In genomic region chr2:217166241-217166640, GRCh38 we compare ENCODE assay signal across 9 cellular contexts.
A peak's percentile ranks its signal among the peaks of the same experiment; 100 is the strongest.
DNase-seq lines count a peak whose midpoint lies in the region; ATAC-seq, FAIRE-seq and TF ChIP-seq lines count a peak whose summit lies in the region.
"Had no signal": no experiment of that assay in that cellular context is flagged by ENCODE, and none has a peak within 500 bp of the region (broad histone marks: within the 10 kb centered on the region; RNA-seq: fewer than 3 reads in every experiment).

No MANE protein-coding gene starts in this region.

- peak; percentile 79 for TF ChIP-seq CTCF in BE2C (IDR thresholded peaks at IDR 0.05; ENCODE audit: low read depth, low read length)
- peak; percentile 33 to 55 for TF ChIP-seq CTCF in endothelial cell of umbilical vein (IDR thresholded peaks at IDR 0.05; ENCODE audit: extremely low read depth in 1 of 2, insufficient read depth in 1 of 2, low read depth in 1 of 2, low read length in 2 of 2)
- TF ChIP-seq CTCF in neural crest cell (conservative IDR thresholded peaks at IDR 0.05): peak; percentile 68

- no peaks in the 10 kb centered on the region for H3K27me3 Mint-ChIP-seq in neural crest cell (ENCODE audit: low read depth)
- H3K27me3 Mint-ChIP-seq in activated CD4-positive, alpha-beta T cell treated with anti-CD3 and anti-CD28 coated beads, Interleukin-2, amount 10 ng/mL, durations not matched to agents 7 days and 5 days: peaks cover 21% of the 10 kb centered on the region

- no TSS peak for BruUV-seq in endothelial cell of umbilical vein (replicated peaks; lab: Mats Ljungman, UMichigan)

- no peaks in the 10 kb centered on the region for H3K9me1 ChIP-seq in endothelial cell of umbilical vein (replicated peaks; ENCODE audit: control insufficient read depth, extremely low read depth, insufficient read depth, low read length)

- H3K27ac ChIP-seq in endothelial cell of umbilical vein (ENCODE audit: insufficient read depth, low read depth, low read length): no peak overlapping the region

- H3K4me3 ChIP-seq in BE2C (ENCODE audit: low read depth, low read length): no peak overlapping the region
- no peak overlapping the region for H3K4me3 ChIP-seq in endothelial cell of umbilical vein (replicated peaks in 1 of 3; ENCODE audit: insufficient read depth in 1 of 3, low read depth in 1 of 3, low read length in 3 of 3)
- H3K4me3 ChIP-seq: HAP-1 had no signal

- no peak for TF ChIP-seq POLR2A in endothelial cell of umbilical vein (IDR thresholded peaks at IDR 0.05; ENCODE audit: low read depth, low read length)

- dilution Hi-C loops in endothelial cell of umbilical vein (cut with MboI; ENCODE audit: extremely low pct_ligation_motif_present, low sequenced_read_pairs): loop anchor here (25.0 kb wide), 1 partner anchor 321 kb away; no protein-coding TSS in a partner anchor

- CTCF ChIA-PET in HEK293T (lab: Yijun Ruan, JAX) (interaction anchor here (0.6 to 1.2 kb wide), 14 partner anchors 9 to 473 kb away, joined by 3 to 5 read pairs (median 3); no protein-coding TSS in a partner anchor), endothelial cell of umbilical vein (lab: Charles Lee) (interaction anchor here (0.5 to 2.0 kb wide), 92 partner anchors 8 to 647 kb away, joined by 3 to 39 read pairs (median 4); partner anchors contain the start of gene IGFBP5)
- CTCF ChIA-PET in activated CD4-positive, alpha-beta T cell treated with anti-CD3 and anti-CD28 coated beads, Interleukin-2, amount 10 ng/mL, durations not matched to agents 7 days and 5 days (lab: Charles Lee): interaction anchor here (0.6 kb wide), 1 partner anchor 677 kb away, joined by 3 read pairs; no protein-coding TSS in a partner anchor

- H3K36me3 ChIP-seq in BE2C (no peaks in the 10 kb centered on the region), endothelial cell of umbilical vein (ENCODE audit: control insufficient read depth in 2 of 2, extremely low read depth in 1 of 2, insufficient read depth in 2 of 2, low read length in 2 of 2) (no peaks in the 10 kb centered on the region)
- H3K36me3 ChIP-seq: HAP-1 had no signal

- H3K4me1 ChIP-seq in BE2C (peaks cover 5% of the 10 kb centered on the region), endothelial cell of umbilical vein (ENCODE audit: control insufficient read depth, extremely low read depth, insufficient read depth, low read length) (peaks cover 3% of the 10 kb centered on the region)

- peaks cover 45% of the 10 kb centered on the region for H3K4me1 Mint-ChIP-seq in neural crest cell
- peaks cover 22% of the 10 kb centered on the region for H3K4me1 Mint-ChIP-seq in activated CD4-positive, alpha-beta T cell treated with anti-CD3 and anti-CD28 coated beads, Interleukin-2, amount 10 ng/mL, durations not matched to agents 7 days and 5 days

- POLR2A ChIA-PET in HEK293T (lab: Yijun Ruan, JAX) (no interaction called here), endothelial cell of umbilical vein (lab: Charles Lee) (no interaction called here)
- POLR2A ChIA-PET in activated CD4-positive, alpha-beta T cell treated with anti-CD3 and anti-CD28 coated beads, Interleukin-2, amount 10 ng/mL, durations not matched to agents 7 days and 5 days (lab: Charles Lee): no interaction called here

- no peak overlapping the region for H3K27ac Mint-ChIP-seq in neural crest cell (ENCODE audit: unreplicated experiment)
- no peak overlapping the region for H3K27ac Mint-ChIP-seq in activated CD4-positive, alpha-beta T cell treated with anti-CD3 and anti-CD28 coated beads, Interleukin-2, amount 10 ng/mL, durations not matched to agents 7 days and 5 days

- no peak overlapping the region for H2AFZ ChIP-seq in endothelial cell of umbilical vein (ENCODE audit: low read depth, low read length)

- no peak overlapping the region for H3K4me2 ChIP-seq in endothelial cell of umbilical vein (ENCODE audit: insufficient read depth, low read length)

- H3K9me3 ChIP-seq in BE2C (no peaks in the 10 kb centered on the region), endothelial cell of umbilical vein (replicated peaks; ENCODE audit: control insufficient read depth, insufficient read depth, low read length) (no peaks in the 10 kb centered on the region)
- H3K9me3 ChIP-seq: HAP-1 had no signal

- no peaks in the 10 kb centered on the region for H3K79me2 ChIP-seq in endothelial cell of umbilical vein (ENCODE audit: control insufficient read depth, insufficient read depth, low read length)

- ATAC-seq in GM21825 (IDR thresholded peaks at IDR 0.05; ENCODE audit: unreplicated experiment) (no peak), GM18909 (IDR thresholded peaks at IDR 0.05; ENCODE audit: poor library complexity, unreplicated experiment) (no peak)

- H3K9ac ChIP-seq in endothelial cell of umbilical vein (replicated peaks; ENCODE audit: extremely low read depth, insufficient read depth, low read length): no peak overlapping the region

- H3K27me3 ChIP-seq in BE2C: no peaks in the 10 kb centered on the region
- no peaks in the 10 kb centered on the region for H3K27me3 ChIP-seq in endothelial cell of umbilical vein (ENCODE audit: control insufficient read depth in 2 of 2, insufficient read depth in 2 of 2, low read length in 2 of 2)

- H3K4me3 Mint-ChIP-seq in neural crest cell: no peak overlapping the region
- no peak overlapping the region for H3K4me3 Mint-ChIP-seq in activated CD4-positive, alpha-beta T cell treated with anti-CD3 and anti-CD28 coated beads, Interleukin-2, amount 10 ng/mL, durations not matched to agents 7 days and 5 days

- DNase-seq in BE2C (peak; percentile 21), HEK293T (ENCODE audit: extremely low spot score) (peak; percentile 26), NOMO-1 (lab: John Stamatoyannopoulos, UW; ENCODE audit: unreplicated experiment in 2 of 2) (peak; percentile 10 to 21), endothelial cell of umbilical vein (ENCODE audit: low read depth, low spot score) (peak; percentile 58), neural crest cell (ENCODE audit: low read depth, low spot score) (no peak)
- DNase-seq in activated CD4-positive, alpha-beta T cell treated with anti-CD3 and anti-CD28 coated beads, Interleukin-2, amount 10 ng/mL, durations not matched to agents 7 days and 5 days: no peak

- peaks cover 14% of the 10 kb centered on the region for H3K9me3 Mint-ChIP-seq in neural crest cell
- H3K9me3 Mint-ChIP-seq in activated CD4-positive, alpha-beta T cell treated with anti-CD3 and anti-CD28 coated beads, Interleukin-2, amount 10 ng/mL, durations not matched to agents 7 days and 5 days: peaks cover 9% of the 10 kb centered on the region

- H4K20me1 ChIP-seq in endothelial cell of umbilical vein (replicated peaks; ENCODE audit: control insufficient read depth, extremely low read depth, insufficient read depth, low read length): no peaks in the 10 kb centered on the region

- H3K36me3 Mint-ChIP-seq in neural crest cell (ENCODE audit: low read depth): peaks cover 12% of the 10 kb centered on the region
- H3K36me3 Mint-ChIP-seq in activated CD4-positive, alpha-beta T cell treated with anti-CD3 and anti-CD28 coated beads, Interleukin-2, amount 10 ng/mL, durations not matched to agents 7 days and 5 days (ENCODE audit: low read depth): no peaks in the 10 kb centered on the region

- intact Hi-C loops in endothelial cell of umbilical vein (cut with micrococcal nuclease): loop anchor here (1.0 to 5.0 kb wide), 8 partner anchors 124 to 649 kb away; no protein-coding TSS in a partner anchor

- FAIRE-seq in endothelial cell of umbilical vein (lab: Jason Lieb, UNC): no peak

TF ChIP-seq in HEK293T, 16 proteins besides CTCF, POLR2A, EP300 and RAD21:
- TF ChIP-seq PKNOX1 (IDR thresholded peaks at IDR 0.05): no peak
- no peak for TF ChIP-seq CTBP1 (IDR thresholded peaks at IDR 0.05; ENCODE audit: borderline replicate concordance)

TF ChIP-seq in endothelial cell of umbilical vein, 7 proteins besides CTCF, POLR2A, EP300 and RAD21:
- TF ChIP-seq EZH2 (IDR thresholded peaks at IDR 0.05; ENCODE audit: borderline replicate concordance, low read depth, low read length, severe bottlenecking) (no peak), GATA2 (IDR thresholded peaks at IDR 0.05; ENCODE audit: insufficient read depth, insufficient read length, low read depth, low read length) (no peak), POLR2AphosphoS5 (IDR thresholded peaks at IDR 0.05; ENCODE audit: insufficient read depth, low read depth, low read length) (no peak)

Comparison
In these comparisons a context has a peak if more than half of its experiments do, and no peak if none do; other contexts are left out.
1. DNase-seq: peak in BE2C (single experiment), HEK293T (single experiment), NOMO-1 (2 of 2) and endothelial cell of umbilical vein (single experiment); none in neural crest cell (single experiment) and activated CD4-positive, alpha-beta T cell treated with anti-CD3 and anti-CD28 coated beads, Interleukin-2, amount 10 ng/mL, durations not matched to agents 7 days and 5 days (single experiment).
2. Peak in every context shown above with its lines, with median percentiles within 50 percentile points of each other: CTCF ChIP-seq.